ENCODE assay signal across 9 cellular contexts in genomic region chr19:19110410-19111137, GRCh38. TPM values are rescaled to one million over a fixed set of nuclear protein-coding genes. Genes with fewer than 3 reads are reported as not detected.
DNase-seq lines count a peak whose midpoint lies in the region; ATAC-seq and TF ChIP-seq lines count a peak whose summit lies in the region.
"Had no signal": no experiment of that assay in that cellular context is flagged by ENCODE, and none has a peak within 500 bp of the region (broad histone marks: within the 10 kb centered on the region; RNA-seq: fewer than 3 reads in every experiment).

No MANE protein-coding gene starts in this region.

- ATAC-seq in Right ventricle myocardium inferior = peak; percentile 29
- peak; percentile 52 for ATAC-seq in left colon

- H3K4me1 Mint-ChIP-seq in activated T-helper 2 cell treated with anti-CD3 and anti-CD28 coated beads, Interferon-gamma antibody, Interleukin-2, Interleukin-4, amounts not matched to agents 10 μg/mL and 5 μg/mL and 100 μg/mL, durations not matched to agents 14 hours and 24 hours and 36 hours (ENCODE audit: low read depth) = peaks cover 5% of the 10 kb centered on the region

- no peaks in the 10 kb centered on the region for H3K36me3 Mint-ChIP-seq in activated T-helper 2 cell treated with anti-CD3 and anti-CD28 coated beads, Interferon-gamma antibody, Interleukin-2, Interleukin-4, amounts not matched to agents 10 μg/mL and 5 μg/mL and 100 μg/mL, durations not matched to agents 14 hours and 24 hours and 36 hours (ENCODE audit: low read depth)

- intact Hi-C loops in Right ventricle myocardium inferior (cut with DNase I) (no loop called here), left colon (cut with DNase I, micrococcal nuclease) (loop anchor here in 1 of 2 donors (10.0 kb wide), 1 partner anchor 56 kb away; no protein-coding TSS in a partner anchor), vagina (cut with DNase I) (no loop called here)
- intact Hi-C loops in activated T-helper 2 cell treated with anti-CD3 and anti-CD28 coated beads, Interferon-gamma antibody, Interleukin-2, Interleukin-4, amounts not matched to agents 10 μg/mL and 5 μg/mL and 100 μg/mL, durations not matched to agents 14 hours and 24 hours and 36 hours (cut with micrococcal nuclease) = no loop called here

- H3K9me3 ChIP-seq in right atrium auricular region (no peaks in the 10 kb centered on the region), vagina (no peaks in the 10 kb centered on the region)

- H3K4me3 ChIP-seq in right atrium auricular region (no peak overlapping the region), astrocyte of the spinal cord (ENCODE audit: low read depth, low read length) (no peak overlapping the region), vagina (no peak overlapping the region)

- peak in 1 of 2 donors; percentile 59 for TF ChIP-seq CTCF in right atrium auricular region (IDR thresholded peaks at IDR 0.05)
- peak; percentile 18 for TF ChIP-seq CTCF in astrocyte of the spinal cord (IDR thresholded peaks at IDR 0.05; ENCODE audit: low read depth, low read length)
- TF ChIP-seq CTCF in vagina (IDR thresholded peaks at IDR 0.05) = peak in 1 of 3 experiments; percentile 10

- H3K4me3 Mint-ChIP-seq in activated T-helper 2 cell treated with anti-CD3 and anti-CD28 coated beads, Interferon-gamma antibody, Interleukin-2, Interleukin-4, amounts not matched to agents 10 μg/mL and 5 μg/mL and 100 μg/mL, durations not matched to agents 14 hours and 24 hours and 36 hours (ENCODE audit: low read depth) = no peak overlapping the region

- no peaks in the 10 kb centered on the region for H3K9me3 Mint-ChIP-seq in activated T-helper 2 cell treated with anti-CD3 and anti-CD28 coated beads, Interferon-gamma antibody, Interleukin-2, Interleukin-4, amounts not matched to agents 10 μg/mL and 5 μg/mL and 100 μg/mL, durations not matched to agents 14 hours and 24 hours and 36 hours

- in situ Hi-C loops in astrocyte of the spinal cord (cut with HindIII; ENCODE audit: low sequenced_read_pairs) = no loop called here

- DNase-seq in Right ventricle myocardium inferior (ENCODE audit: missing footprints) (peak; percentile 48), right atrium auricular region (ENCODE audit: low spot score) (no peak), astrocyte of the spinal cord (ENCODE audit: low read depth, low spot score) (no peak), left colon (peak in 1 of 2 donors; percentile 28), vagina (ENCODE audit: extremely low spot score in 2 of 2) (no peak), NCI-H1694 (lab: John Stamatoyannopoulos, UW) (no peak)
- DNase-seq in activated T-helper 2 cell treated with anti-CD3 and anti-CD28 coated beads, Interferon-gamma antibody, Interleukin-2, Interleukin-4, amounts not matched to agents 10 μg/mL and 5 μg/mL and 100 μg/mL, durations not matched to agents 14 hours and 24 hours and 36 hours (ENCODE audit: low spot score) = no peak
- DNase-seq in NK-92 treated with Interleukin-12 subunit alpha and Interleukin-12 subunit beta, amount 100 ng/mL, for 24 hours (lab: John Stamatoyannopoulos, UW) = no peak
- DNase-seq: activated gamma-delta T cell treated with Interleukin-2 at 50 U/mL for 16 hours had no signal

- no peaks in the 10 kb centered on the region for H3K36me3 ChIP-seq in right atrium auricular region
- no peaks in the 10 kb centered on the region for H3K36me3 ChIP-seq in vagina

- no peak overlapping the region for H3K27ac ChIP-seq in right atrium auricular region
- peak overlapping the region; percentile 57 for H3K27ac ChIP-seq in vagina

- H3K27me3 Mint-ChIP-seq in activated T-helper 2 cell treated with anti-CD3 and anti-CD28 coated beads, Interferon-gamma antibody, Interleukin-2, Interleukin-4, amounts not matched to agents 10 μg/mL and 5 μg/mL and 100 μg/mL, durations not matched to agents 14 hours and 24 hours and 36 hours (ENCODE audit: low read depth) = no peaks in the 10 kb centered on the region

- TF ChIP-seq POLR2A in vagina (IDR thresholded peaks at IDR 0.05) = no peak

- H3K27me3 ChIP-seq in right atrium auricular region (no peaks in the 10 kb centered on the region), vagina (no peaks in the 10 kb centered on the region)

- H3K4me1 ChIP-seq in right atrium auricular region = peaks cover 0 to 10% of the 10 kb centered on the region in 2 donors
- H3K4me1 ChIP-seq in vagina = peaks cover 50% of the 10 kb centered on the region

- no peak overlapping the region for H3K27ac Mint-ChIP-seq in activated T-helper 2 cell treated with anti-CD3 and anti-CD28 coated beads, Interferon-gamma antibody, Interleukin-2, Interleukin-4, amounts not matched to agents 10 μg/mL and 5 μg/mL and 100 μg/mL, durations not matched to agents 14 hours and 24 hours and 36 hours

RNA-seq across cellular contexts. Expression of gene TMEM161A, which starts 27.7 kb away (rescaled TPM):
- total RNA-seq in Right ventricle myocardium inferior = 23.5 TPM
- 10 to 100 TPM; 16.8 to 22.2 TPM for total RNA-seq in right atrium auricular region
- 10 to 100 TPM; 16.8 to 18.9 TPM for total RNA-seq in left colon
- 31.7 TPM for total RNA-seq in vagina
- 41.4 TPM in 2 replicates for total RNA-seq in activated T-helper 2 cell treated with anti-CD3 and anti-CD28 coated beads, Interferon-gamma antibody, Interleukin-2, Interleukin-4, amounts not matched to agents 10 μg/mL and 5 μg/mL and 100 μg/mL, durations not matched to agents 14 hours and 24 hours and 36 hours

RNA-seq across cellular contexts. Expression of gene SLC25A42, which starts 46.8 kb away (rescaled TPM):
- total RNA-seq in Right ventricle myocardium inferior (30.9 TPM), right atrium auricular region (10 to 100 TPM; 10.3 to 14.4 TPM), left colon (1 to 10 TPM; 8.2 to 8.5 TPM), vagina (6.6 TPM)
- 9.1 and 9.2 TPM in 2 replicates for total RNA-seq in activated T-helper 2 cell treated with anti-CD3 and anti-CD28 coated beads, Interferon-gamma antibody, Interleukin-2, Interleukin-4, amounts not matched to agents 10 μg/mL and 5 μg/mL and 100 μg/mL, durations not matched to agents 14 hours and 24 hours and 36 hours

RNA-seq across cellular contexts. Expression of gene MEF2B, which starts 59.5 kb away (rescaled TPM):
- total RNA-seq in Right ventricle myocardium inferior (1.4 TPM), right atrium auricular region (not detected), left colon (1 to 10 TPM; 1.4 to 3.5 TPM), vagina (not detected)
- 2.7 and 3.0 TPM in 2 replicates for total RNA-seq in activated T-helper 2 cell treated with anti-CD3 and anti-CD28 coated beads, Interferon-gamma antibody, Interleukin-2, Interleukin-4, amounts not matched to agents 10 μg/mL and 5 μg/mL and 100 μg/mL, durations not matched to agents 14 hours and 24 hours and 36 hours
